1 cellular context compared by ENCODE assay signal in genomic region chr6:34463849-34464248, GRCh38.
TF ChIP-seq lines count a peak whose summit lies in the region.

No MANE protein-coding gene starts in this region.

TF ChIP-seq in K562, 482 proteins besides CTCF, POLR2A, EP300 and RAD21 (continued from another document):
- TF ChIP-seq ARID4B (CRISPR knock-in tag; IDR thresholded peaks at IDR 0.05) (0 out of 2 replicates have a peak, but pooled peaks have one; percentile 25), BCOR (IDR thresholded peaks at IDR 0.05) (peak; percentile 87), NR2C2 (CRISPR knock-in tag; IDR thresholded peaks at IDR 0.05) (no peak), NR2C2 (tag; IDR thresholded peaks at IDR 0.05) (no peak), ZBTB9 (CRISPR knock-in tag; IDR thresholded peaks at IDR 0.05) (no peak), ZNF347 (CRISPR knock-in tag; IDR thresholded peaks at IDR 0.05; ENCODE audit: low read depth) (no peak), ZNF134 (CRISPR knock-in tag; conservative IDR thresholded peaks at IDR 0.05) (no peak), ZEB2 (IDR thresholded peaks at IDR 0.05) (no peak), KDM1A (IDR thresholded peaks at IDR 0.05) (peak in 1 of 2 experiments; percentile 55; a peak in 2 of 4 replicates), FOSL1 (tag; conservative IDR thresholded peaks at IDR 0.05) (no peak), ESRRB (CRISPR knock-in tag; IDR thresholded peaks at IDR 0.05; ENCODE audit: borderline replicate concordance) (no peak), HDGF (IDR thresholded peaks at IDR 0.05) (no peak), ADNP (tag; IDR thresholded peaks at IDR 0.05) (0 out of 2 replicates have a peak, but pooled peaks have one; percentile 21), PRDM10 (IDR thresholded peaks at IDR 0.05; ENCODE audit: partially characterized antibody) (no peak), CGGBP1 (CRISPR knock-in tag; IDR thresholded peaks at IDR 0.05) (no peak), HMGN3 (IDR thresholded peaks at IDR 0.05; ENCODE audit: borderline replicate concordance, extremely low read depth, insufficient read length, low read depth, low read length) (no peak), PTRF (tag; IDR thresholded peaks at IDR 0.05) (no peak), ZNF592 (IDR thresholded peaks at IDR 0.05) (no peak), KAT8 (IDR thresholded peaks at IDR 0.05; ENCODE audit: low read depth) (no peak), ZC3H8 (IDR thresholded peaks at IDR 0.05) (no peak), FOXJ2 (tag; IDR thresholded peaks at IDR 0.05) (no peak), ZNF76 (CRISPR knock-in tag; IDR thresholded peaks at IDR 0.05; ENCODE audit: borderline replicate concordance) (no peak), CREB5 (CRISPR knock-in tag; IDR thresholded peaks at IDR 0.05) (no peak), BDP1 (IDR thresholded peaks at IDR 0.05; ENCODE audit: insufficient read depth, insufficient read length) (no peak), HIVEP1 (CRISPR knock-in tag; IDR thresholded peaks at IDR 0.05) (no peak), HEY1 (CRISPR knock-in tag; IDR thresholded peaks at IDR 0.05; ENCODE audit: borderline replicate concordance) (no peak), RBM25 (IDR thresholded peaks at IDR 0.05; ENCODE audit: low read depth, low read length, severe bottlenecking) (peak; percentile 62), USF1 (CRISPR knock-in tag; IDR thresholded peaks at IDR 0.05) (peak; percentile 17; the same call in 1 of the 2 replicates), ZMIZ1 (IDR thresholded peaks at IDR 0.05; ENCODE audit: low read depth in 2 of 2, low read length in 2 of 2) (no peak), HCFC1 (IDR thresholded peaks at IDR 0.05; ENCODE audit: low read depth, low read length) (no peak), WHSC1 (IDR thresholded peaks at IDR 0.05; ENCODE audit: low read length) (no peak), RBM34 (IDR thresholded peaks at IDR 0.05; ENCODE audit: borderline replicate concordance, insufficient read depth, low read length) (no peak)
